ENCODE assay signal across 14 cellular contexts in genomic region chr2:239817011-239817490, GRCh38.
"Had no signal": no experiment of that assay in that cellular context is flagged by ENCODE, and none has a peak within 500 bp of the region (broad histone marks: within the 10 kb centered on the region; RNA-seq: fewer than 3 reads in every experiment).

No MANE protein-coding gene starts in this region.

- H3K36me3 Mint-ChIP-seq: naive thymus-derived CD8-positive, alpha-beta T cell; stimulated activated memory B cell treated with anti-CD40 and anti-IgM and Interleukin-4, amounts not matched to agents 10 μg/mL and 1 μg/mL and 100 μg/mL, for 72 hours had no signal

- FAIRE-seq: astrocyte, islet of Langerhans had no signal

- ATAC-seq: gastroesophageal sphincter; left lobe of liver; naive thymus-derived CD8-positive, alpha-beta T cell; stimulated activated memory B cell treated with anti-CD40 and anti-IgM and Interleukin-4, amounts not matched to agents 10 μg/mL and 1 μg/mL and 100 μg/mL, for 72 hours had no signal

- H3K9me3 Mint-ChIP-seq: activated T-helper 2 cell treated with anti-CD3 and anti-CD28 coated beads, Interferon-gamma antibody, Interleukin-2, Interleukin-4, amounts not matched to agents 10 μg/mL and 5 μg/mL and 100 μg/mL, durations not matched to agents 14 hours and 24 hours and 36 hours; naive thymus-derived CD8-positive, alpha-beta T cell; T-helper 2 cell treated with Interferon-gamma antibody and Interleukin-4, amounts not matched to agents 5 μg/mL and 100 μg/mL, for 36 hours had no signal

- H3K4me3 ChIP-seq: gastroesophageal sphincter, tibial nerve had no signal

- H3K9me3 ChIP-seq: gastroesophageal sphincter, tibial nerve had no signal

- H3K27me3 ChIP-seq: gastroesophageal sphincter, tibial nerve had no signal

- DNase-seq: activated CD4-positive, alpha-beta T cell treated with anti-CD3 and anti-CD28 coated beads, Interleukin-2, amount 50 U/mL, for 1 hour; activated CD4-positive, CD25-positive, alpha-beta regulatory T cell; activated naive CD4-positive, alpha-beta T cell treated with anti-CD3 and anti-CD28 coated beads, Interleukin-2, amount 50 U/mL, for 16 hours; activated T-cell treated with anti-CD3 and anti-CD28 coated beads, Interleukin-2, amount 50 U/mL, for 1 hour; occipital lobe had no signal

- H3K27ac Mint-ChIP-seq: activated T-helper 2 cell treated with anti-CD3 and anti-CD28 coated beads, Interferon-gamma antibody, Interleukin-2, Interleukin-4, amounts not matched to agents 10 μg/mL and 5 μg/mL and 100 μg/mL, durations not matched to agents 14 hours and 24 hours and 36 hours; naive thymus-derived CD8-positive, alpha-beta T cell; stimulated activated memory B cell treated with anti-CD40 and anti-IgM and Interleukin-4, amounts not matched to agents 10 μg/mL and 1 μg/mL and 100 μg/mL, for 72 hours; T-helper 2 cell treated with Interferon-gamma antibody and Interleukin-4, amounts not matched to agents 5 μg/mL and 100 μg/mL, for 36 hours had no signal

- H3K36me3 ChIP-seq: gastroesophageal sphincter, tibial nerve had no signal

- H3K27ac ChIP-seq: tibial nerve had no signal

- H3K4me3 Mint-ChIP-seq: naive thymus-derived CD8-positive, alpha-beta T cell; stimulated activated memory B cell treated with anti-CD40 and anti-IgM and Interleukin-4, amounts not matched to agents 10 μg/mL and 1 μg/mL and 100 μg/mL, for 72 hours; T-helper 2 cell treated with Interferon-gamma antibody and Interleukin-4, amounts not matched to agents 5 μg/mL and 100 μg/mL, for 36 hours had no signal
